In genomic region chr17:7835818-7836595, GRCh38 we compare ENCODE assay signal across 8 cellular contexts. TPM values are rescaled to one million over a fixed set of nuclear protein-coding genes. Genes with fewer than 3 reads are reported as not detected.
A peak's percentile ranks its signal among the peaks of the same experiment; 100 is the strongest.
DNase-seq lines count a peak whose midpoint lies in the region; ATAC-seq, FAIRE-seq and TF ChIP-seq lines count a peak whose summit lies in the region.

No MANE protein-coding gene starts in this region.

- 0 out of 4 replicates have a peak, but pooled peaks of 1 of the 2 experiments have one; percentile 4 for TF ChIP-seq EP300 in GM12878 (IDR thresholded peaks at IDR 0.05; ENCODE audit: borderline replicate concordance in 1 of 2, control insufficient read depth in 1 of 2, low read depth in 2 of 2, low read length in 2 of 2)

- H3K4me1 ChIP-seq in NT2/D1 (ENCODE audit: insufficient read depth, insufficient read length) (peaks cover 19% of the 10 kb centered on the region), GM12878 (ENCODE audit: control insufficient read depth, insufficient read depth, low read length) (peaks cover 26% of the 10 kb centered on the region)

- no peak for FAIRE-seq in GM12878 (lab: Jason Lieb, UNC)

- SMC1A ChIA-PET in GM12878 (lab: Charles Lee; ENCODE audit: uncharacterized antibody, unreplicated experiment), result interaction anchor here (1.2 to 3.3 kb wide), 7 partner anchors 9 to 96 kb away, joined by 4 to 22 read pairs (median 7); partner anchors contain the start of genes CNTROB, NAA38 and TRAPPC1

- BruUV-seq in GM12878 (replicated peaks; lab: Mats Ljungman, UMichigan), result no TSS peak

- peak; percentile 65 for TF ChIP-seq POLR2A in GM12878 (IDR thresholded peaks at IDR 0.05; ENCODE audit: low read depth, low read length)

- peak overlapping the region; percentile 79 for H3K9ac ChIP-seq in NT2/D1 (ENCODE audit: insufficient read length, low read depth)
- peak overlapping the region; percentile 81 for H3K9ac ChIP-seq in GM12878 (ENCODE audit: control insufficient read depth, insufficient read depth, low read length)

- H4K20me1 ChIP-seq in GM12878 (ENCODE audit: control insufficient read depth, insufficient read depth), result no peaks in the 10 kb centered on the region; the same call in 1 of the 2 replicates

- no peak for TF ChIP-seq RAD21 in GM12878 (IDR thresholded peaks at IDR 0.05; ENCODE audit: insufficient read depth, low read depth, low read length)

- H3K27me3 ChIP-seq in NT2/D1 (ENCODE audit: insufficient read depth, insufficient read length) (peaks cover 15% of the 10 kb centered on the region), GM12878 (replicated peaks in 1 of 2; ENCODE audit: control insufficient read depth in 2 of 2, insufficient read depth in 2 of 2, low read length in 1 of 2) (peaks cover 0 to 1% of the 10 kb centered on the region in 2 experiments; a peak in 1 of 4 replicates)

- ATAC-seq in HG03066 (IDR thresholded peaks at IDR 0.05; ENCODE audit: low read depth, unreplicated experiment), result peak; percentile 32
- peak; percentile 49 for ATAC-seq in GM12878

- in situ Hi-C loops in GM12878 (cut with MboI), result no loop called here

- CTCF ChIA-PET in GM12878 (lab: Yijun Ruan, JAX), result interaction anchor here (0.9 to 5.9 kb wide), 12 partner anchors 10 to 224 kb away, joined by 3 to 57 read pairs (median 6); partner anchors contain the start of genes CYB5D1, NAA38, TP53 and TRAPPC1

- intact Hi-C loops in GM12878 (cut with micrococcal nuclease; ENCODE audit: unreplicated experiment), result loop anchor here (1.0 kb wide), 2 partner anchors 8 to 15 kb away; no protein-coding TSS in a partner anchor

- POLR2A ChIA-PET in GM12878 (lab: Charles Lee), result interaction anchor here (0.7 to 4.9 kb wide), 7 partner anchors 8 to 459 kb away, joined by 4 to 49 read pairs (median 8); partner anchors contain the start of genes CYB5D1, NAA38 and SLC25A35

- 1% methylated on average over 57 of the region's 61 CpGs for WGBS in GM12878 (ENCODE audit: insufficient coverage, insufficient replicate concordance, low lambda C conversion rate, missing lambda C conversion rate)

- no peaks in the 10 kb centered on the region for H3K36me3 ChIP-seq in NT2/D1 (ENCODE audit: insufficient read depth, insufficient read length, low read length)
- peaks cover 0 to 5% of the 10 kb centered on the region in 2 experiments; a peak in 1 of 4 replicates for H3K36me3 ChIP-seq in GM12878 (ENCODE audit: control insufficient read depth in 2 of 2, insufficient read depth in 2 of 2, low read length in 1 of 2)

- peak overlapping the region; percentile 76 for H3K27ac ChIP-seq in GM12878 (ENCODE audit: control insufficient read depth, insufficient read depth)

- H2AFZ ChIP-seq in GM12878 (ENCODE audit: control insufficient read depth, low read depth, low read length), result peak overlapping the region; percentile 56

- peaks cover 36% of the 10 kb centered on the region for H3K79me2 ChIP-seq in GM12878 (ENCODE audit: control insufficient read depth, insufficient read depth, low read length)

- H3K4me3 ChIP-seq in NT2/D1 (ENCODE audit: insufficient read length, low read depth), result peak overlapping the region; percentile 75
- H3K4me3 ChIP-seq in GM12878, result peak overlapping the region; percentile 100
- peak overlapping the region; percentile 65 for H3K4me3 ChIP-seq in iPS-11a (ENCODE audit: low read depth, low read length)
- peak overlapping the region; percentile 64 for H3K4me3 ChIP-seq in retinal pigment epithelial cell (ENCODE audit: low read length)

- no peak for TF ChIP-seq CTCF in GM12878 (IDR thresholded peaks at IDR 0.05 in 2 of 3, conservative IDR thresholded peaks at IDR 0.05 in 1 of 3; ENCODE audit: control insufficient read depth in 2 of 3, extremely low read depth in 1 of 3, insufficient read depth in 1 of 3, low read depth in 3 of 3, low read length in 3 of 3)
- TF ChIP-seq CTCF in retinal pigment epithelial cell (conservative IDR thresholded peaks at IDR 0.05; ENCODE audit: low read depth, low read length), result no peak

- H3K9me3 ChIP-seq in NT2/D1 (ENCODE audit: insufficient read depth, low read length) (no peaks in the 10 kb centered on the region), GM12878 (replicated peaks; ENCODE audit: control insufficient read depth, insufficient read depth, low read length) (no peaks in the 10 kb centered on the region)

- H3K4me2 ChIP-seq in GM12878 (ENCODE audit: control insufficient read depth, insufficient read depth), result peak overlapping the region; percentile 98

- RAD21 ChIA-PET in GM12878 (lab: Charles Lee; ENCODE audit: unreplicated experiment), result interaction anchor here (1.0 to 5.4 kb wide), 6 partner anchors 8 to 92 kb away, joined by 3 to 44 read pairs (median 16); partner anchors contain the start of genes CYB5D1, NAA38 and TMEM88

- peak; percentile 72 for DNase-seq in stimulated activated CD4-positive, alpha-beta T cell treated with anti-CD3 and anti-CD28 coated beads, Interleukin-15, amount 100 ng/mL, for 24 hours
- no peak for DNase-seq in stimulated activated CD4-positive, alpha-beta T cell treated with anti-CD3 and anti-CD28 coated beads, Interleukin-2, amount 100 ng/mL, for 48 hours
- DNase-seq in NT2/D1 (ENCODE audit: low read depth, low spot score), result no peak
- no peak for DNase-seq in GM12878 (ENCODE audit: low read depth, low spot score)
- DNase-seq in retinal pigment epithelial cell (ENCODE audit: low read depth), result no peak
- no peak for DNase-seq in ureter (ENCODE audit: low spot score)

RNA-seq across cellular contexts. Expression of gene KDM6B, which starts 2.0 kb away (rescaled TPM):
- total RNA-seq in GM12878 (2013; cell fraction: nucleolus; rRNA removed), result 30.6 and 36.2 TPM in 2 replicates
- total RNA-seq in GM12878 (2014; rRNA removed), result 1.2 and 9.8 TPM in 2 replicates
- total RNA-seq in GM12878 (2014; rRNA removed; fragmentation: Illumina TruSeq; extraction: Trizol), result 1.7 and 6.3 TPM in 2 replicates
- 19.7 and 21.4 TPM in 2 replicates for total RNA-seq in GM12878 (2021)
- polyA plus RNA-seq in GM12878 (2011; ENCODE audit: low read depth), result 2.1 TPM
- 1.3 and 2.4 TPM in 2 replicates for polyA plus RNA-seq in GM12878 (2011; rRNA removed)
- 1.3 and 1.6 TPM in 2 replicates for polyA plus RNA-seq in GM12878 (2011; cell fraction: cytosol; rRNA removed)
- 16.6 and 37.4 TPM in 2 replicates for polyA plus RNA-seq in GM12878 (2011; cell fraction: nucleus; rRNA removed)
- polyA plus RNA-seq in GM12878 (2012), result 12.8 and 15.1 TPM in 2 replicates
- polyA plus RNA-seq in GM12878 (2014; fragmentation: Illumina TruSeq; extraction: Trizol), result 0.92 and 2.1 TPM in 2 replicates
- under 1 TPM; 0.05 to 0.07 TPM for polyA plus RNA-seq in GM12878 (2014; fragmentation: Nextera tagmentation; extraction: Ambion mirVana)
- 4.4 and 33.5 TPM in 2 replicates for polyA plus RNA-seq in GM12878 (2014; rRNA removed)
- polyA plus RNA-seq in GM12878 (2016; fragmentation: Nextera tagmentation; extraction: Ambion mirVana), result 1 to 10 TPM in 1 of 2 experiments, under 1 TPM in 1; 0.91 to 1.7 TPM
- polyA minus RNA-seq in GM12878 (2011; rRNA and poly(A)+ RNA removed), result 11.1 and 16.4 TPM in 2 replicates
- 4.5 and 4.7 TPM in 2 replicates for polyA minus RNA-seq in GM12878 (2011; cell fraction: cytosol; rRNA and poly(A)+ RNA removed)
- polyA minus RNA-seq in GM12878 (2011; cell fraction: nucleus; rRNA and poly(A)+ RNA removed), result 28.2 and 41.9 TPM in 2 replicates
- 31.8 TPM for total RNA-seq in ureter

RNA-seq across cellular contexts. Expression of gene TMEM88, which starts 18.9 kb away (rescaled TPM):
- total RNA-seq in GM12878 (2013; cell fraction: nucleolus; rRNA removed), result 3.8 and 4.1 TPM in 2 replicates
- 0.16 and 0.62 TPM in 2 replicates for total RNA-seq in GM12878 (2014; rRNA removed)
- 0.28 TPM in 1 of 2 replicates, not detected in the other for total RNA-seq in GM12878 (2014; rRNA removed; fragmentation: Illumina TruSeq; extraction: Trizol)
- 0.69 and 1.1 TPM in 2 replicates for total RNA-seq in GM12878 (2021)
- not detected for polyA plus RNA-seq in GM12878 (2011; ENCODE audit: low read depth)
- 0.20 TPM in 1 of 2 replicates, not detected in the other for polyA plus RNA-seq in GM12878 (2011; rRNA removed)
- polyA plus RNA-seq in GM12878 (2011; cell fraction: cytosol; rRNA removed), result 0.17 and 0.27 TPM in 2 replicates
- polyA plus RNA-seq in GM12878 (2011; cell fraction: nucleus; rRNA removed), result 3.4 and 5.0 TPM in 2 replicates
- 1.2 TPM in 2 replicates for polyA plus RNA-seq in GM12878 (2012)
- 0.21 TPM in 1 of 2 replicates, not detected in the other for polyA plus RNA-seq in GM12878 (2014; fragmentation: Illumina TruSeq; extraction: Trizol)
- polyA plus RNA-seq in GM12878 (2014; fragmentation: Nextera tagmentation; extraction: Ambion mirVana), result not detected
- polyA plus RNA-seq in GM12878 (2014; rRNA removed), result 0.22 and 2.2 TPM in 2 replicates
- polyA plus RNA-seq in GM12878 (2016; fragmentation: Nextera tagmentation; extraction: Ambion mirVana), result under 1 TPM in 1 of 2 experiments, not detected in 1; 0.24 TPM
- not detected in 2 replicates for polyA minus RNA-seq in GM12878 (2011; rRNA and poly(A)+ RNA removed)
- polyA minus RNA-seq in GM12878 (2011; cell fraction: cytosol; rRNA and poly(A)+ RNA removed), result not detected in 2 replicates
- polyA minus RNA-seq in GM12878 (2011; cell fraction: nucleus; rRNA and poly(A)+ RNA removed), result 0.97 and 1.9 TPM in 2 replicates
- total RNA-seq in ureter, result 9.9 TPM

RNA-seq across cellular contexts. Expression of gene NAA38, which starts 21.4 kb away (rescaled TPM):
- 5.1 and 8.1 TPM in 2 replicates for total RNA-seq in GM12878 (2013; cell fraction: nucleolus; rRNA removed)
- total RNA-seq in GM12878 (2014; rRNA removed) (197 and 248 TPM in 2 replicates), GM12878 (2014; rRNA removed; fragmentation: Illumina TruSeq; extraction: Trizol) (98.5 and 108 TPM in 2 replicates), GM12878 (2021) (112 and 116 TPM in 2 replicates), ureter (98.6 TPM)
- 18.5 TPM for polyA plus RNA-seq in GM12878 (2011; ENCODE audit: low read depth)
- polyA plus RNA-seq in GM12878 (2011; rRNA removed) (28.4 and 82.1 TPM in 2 replicates), GM12878 (2014; fragmentation: Illumina TruSeq; extraction: Trizol) (2.7 and 31.5 TPM in 2 replicates), GM12878 (2014; fragmentation: Nextera tagmentation; extraction: Ambion mirVana) (100 to 1,000 TPM; 206 to 231 TPM), GM12878 (2014; rRNA removed) (223 and 292 TPM in 2 replicates), GM12878 (2016; fragmentation: Nextera tagmentation; extraction: Ambion mirVana) (100 to 1,000 TPM; 323 to 337 TPM)
- polyA plus RNA-seq in GM12878 (2011; cell fraction: cytosol; rRNA removed), result 113 and 206 TPM in 2 replicates
- 131 and 137 TPM in 2 replicates for polyA plus RNA-seq in GM12878 (2011; cell fraction: nucleus; rRNA removed)
- polyA plus RNA-seq in GM12878 (2012), result 83.2 and 107 TPM in 2 replicates
- 15.4 and 31.2 TPM in 2 replicates for polyA minus RNA-seq in GM12878 (2011; rRNA and poly(A)+ RNA removed)
- 64.1 and 73.8 TPM in 2 replicates for polyA minus RNA-seq in GM12878 (2011; cell fraction: cytosol; rRNA and poly(A)+ RNA removed)
- polyA minus RNA-seq in GM12878 (2011; cell fraction: nucleus; rRNA and poly(A)+ RNA removed), result 21.2 and 34.0 TPM in 2 replicates

RNA-seq across cellular contexts. Expression of gene CYB5D1, which starts 21.8 kb away (rescaled TPM):
- total RNA-seq in GM12878 (2013; cell fraction: nucleolus; rRNA removed), result 6.3 and 10.0 TPM in 2 replicates
- total RNA-seq in GM12878 (2014; rRNA removed), result 6.8 and 8.4 TPM in 2 replicates
- 5.8 and 6.6 TPM in 2 replicates for total RNA-seq in GM12878 (2014; rRNA removed; fragmentation: Illumina TruSeq; extraction: Trizol)
- 7.7 and 7.9 TPM in 2 replicates for total RNA-seq in GM12878 (2021)
- 2.1 TPM for polyA plus RNA-seq in GM12878 (2011; ENCODE audit: low read depth)
- 6.1 and 7.3 TPM in 2 replicates for polyA plus RNA-seq in GM12878 (2011; rRNA removed)
- polyA plus RNA-seq in GM12878 (2011; cell fraction: cytosol; rRNA removed), result 5.0 and 6.7 TPM in 2 replicates
- polyA plus RNA-seq in GM12878 (2011; cell fraction: nucleus; rRNA removed), result 3.3 and 4.2 TPM in 2 replicates
- polyA plus RNA-seq in GM12878 (2012), result 4.1 and 5.5 TPM in 2 replicates
- 8.7 and 10.7 TPM in 2 replicates for polyA plus RNA-seq in GM12878 (2014; fragmentation: Illumina TruSeq; extraction: Trizol)
- 1 to 10 TPM; 1.6 TPM for polyA plus RNA-seq in GM12878 (2014; fragmentation: Nextera tagmentation; extraction: Ambion mirVana)
- 6.9 and 8.1 TPM in 2 replicates for polyA plus RNA-seq in GM12878 (2014; rRNA removed)
- 1 to 10 TPM; 4.3 to 5.0 TPM for polyA plus RNA-seq in GM12878 (2016; fragmentation: Nextera tagmentation; extraction: Ambion mirVana)
- 3.7 and 6.3 TPM in 2 replicates for polyA minus RNA-seq in GM12878 (2011; rRNA and poly(A)+ RNA removed)
- 1.6 and 2.4 TPM in 2 replicates for polyA minus RNA-seq in GM12878 (2011; cell fraction: cytosol; rRNA and poly(A)+ RNA removed)
- polyA minus RNA-seq in GM12878 (2011; cell fraction: nucleus; rRNA and poly(A)+ RNA removed), result 3.1 and 11.2 TPM in 2 replicates
- total RNA-seq in ureter, result 15.7 TPM

RNA-seq across cellular contexts. Expression of gene CHD3, which starts 52.6 kb away (rescaled TPM):
- total RNA-seq in GM12878 (2013; cell fraction: nucleolus; rRNA removed), result 85.9 and 102 TPM in 2 replicates
- 53.9 and 58.8 TPM in 2 replicates for total RNA-seq in GM12878 (2014; rRNA removed)
- 36.8 and 37.4 TPM in 2 replicates for total RNA-seq in GM12878 (2014; rRNA removed; fragmentation: Illumina TruSeq; extraction: Trizol)
- 77.5 and 86.8 TPM in 2 replicates for total RNA-seq in GM12878 (2021)
- polyA plus RNA-seq in GM12878 (2011; ENCODE audit: low read depth), result 32.2 TPM
- 32.2 and 40.8 TPM in 2 replicates for polyA plus RNA-seq in GM12878 (2011; rRNA removed)
- 54.9 and 68.6 TPM in 2 replicates for polyA plus RNA-seq in GM12878 (2011; cell fraction: cytosol; rRNA removed)
- polyA plus RNA-seq in GM12878 (2011; cell fraction: nucleus; rRNA removed), result 210 and 271 TPM in 2 replicates
- polyA plus RNA-seq in GM12878 (2012), result 61.0 and 78.0 TPM in 2 replicates
- 53.9 and 56.1 TPM in 2 replicates for polyA plus RNA-seq in GM12878 (2014; fragmentation: Illumina TruSeq; extraction: Trizol)
- polyA plus RNA-seq in GM12878 (2014; fragmentation: Nextera tagmentation; extraction: Ambion mirVana), result 1 to 10 TPM; 1.4 to 3.3 TPM
- 55.1 and 69.0 TPM in 2 replicates for polyA plus RNA-seq in GM12878 (2014; rRNA removed)
- 10 to 100 TPM; 13.2 to 14.4 TPM for polyA plus RNA-seq in GM12878 (2016; fragmentation: Nextera tagmentation; extraction: Ambion mirVana)
- 62.9 and 77.4 TPM in 2 replicates for polyA minus RNA-seq in GM12878 (2011; rRNA and poly(A)+ RNA removed)
- polyA minus RNA-seq in GM12878 (2011; cell fraction: cytosol; rRNA and poly(A)+ RNA removed), result 29.1 and 43.7 TPM in 2 replicates
- polyA minus RNA-seq in GM12878 (2011; cell fraction: nucleus; rRNA and poly(A)+ RNA removed), result 36.8 and 69.3 TPM in 2 replicates
- total RNA-seq in ureter, result 225 TPM
